In genomic region chr5:139784488-139784887, GRCh38 we compare ENCODE assay signal across 8 cellular contexts. TPM values are rescaled to one million over a fixed set of nuclear protein-coding genes. Genes with fewer than 3 reads are reported as not detected.
"Had no signal": no experiment of that assay in that cellular context is flagged by ENCODE, and none has a peak within 500 bp of the region (broad histone marks: within the 10 kb centered on the region; RNA-seq: fewer than 3 reads in every experiment).

No MANE protein-coding gene starts in this region.

- H3K4me2 ChIP-seq: GM23338 had no signal

- H3K4me3 ChIP-seq: GM23338 had no signal

- DNase-seq: H9, HCEC 1CT, HFFc6, KBM-7 had no signal

- H3K9me3 Mint-ChIP-seq: GM23338, H9, HFFc6, IgD-negative memory B cell had no signal

- H2AFZ ChIP-seq: GM23338 had no signal

- H3K4me3 Mint-ChIP-seq: GM23338, H9, HFFc6, IgD-negative memory B cell had no signal

- H3K27ac ChIP-seq: HL-60 had no signal

- ATAC-seq: GM23338, HepG2 had no signal

- H3K27ac Mint-ChIP-seq: GM23338, H9, HFFc6 had no signal

RNA-seq across cellular contexts. Expression of gene PSD2, which starts 11.1 kb away (rescaled TPM):
- total RNA-seq: HepG2 had no signal
- polyA plus RNA-seq: IgD-negative memory B cell had no signal
